ENCODE assay signal across 7 cellular contexts in the genomic region with DNA sequence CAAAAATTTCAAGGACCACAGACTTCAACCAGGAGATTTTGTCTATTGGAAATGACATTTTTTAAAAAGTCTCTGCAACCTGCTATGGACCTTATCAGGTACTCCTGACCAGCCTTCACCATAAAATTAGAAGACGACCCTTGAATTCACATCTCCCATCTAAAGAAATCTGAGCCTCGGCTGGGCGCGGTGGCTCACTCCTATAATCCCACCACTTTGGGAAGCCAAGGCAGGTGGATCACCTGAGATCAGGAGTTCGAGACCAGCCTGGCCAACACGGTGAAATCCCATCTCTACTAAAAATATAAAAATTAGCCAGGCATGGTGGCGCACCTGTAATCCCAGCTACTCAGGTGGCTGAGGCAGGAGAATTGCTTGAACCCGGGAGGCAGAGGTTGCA. TPM values are rescaled to one million over a fixed set of nuclear protein-coding genes. Genes with fewer than 3 reads are reported as not detected.
DNase-seq lines count a peak whose midpoint lies in the region; ATAC-seq, FAIRE-seq and TF ChIP-seq lines count a peak whose summit lies in the region.
"Not testable (repeated sequence)": the region's sequence is repeated elsewhere in the genome, so short reads cannot be mapped to it uniquely, and the experiment has no call there.
"Had no signal": no experiment of that assay in that cellular context is flagged by ENCODE, and none has a peak within 500 bp of the region (broad histone marks: within the 10 kb centered on the region; RNA-seq: fewer than 3 reads in every experiment).

No MANE protein-coding gene starts in this region.

- not testable (repeated sequence) for FAIRE-seq in K562 (lab: Jason Lieb, UNC)

- H3K4me3 ChIP-seq in BLaER1 treated with 17β-estradiol and CSF1 and Interleukin-3, amounts not matched to agents 10 nM and 100 nM = peak overlapping the region in 3 of 10 experiments; percentile 2 to 50 (median 4); a peak in 2 of 20 replicates
- not testable (repeated sequence) for H3K4me3 ChIP-seq in PC-3 (ENCODE audit: low read length); K562; left ventricle myocardium inferior; right lobe of liver; spleen

- TF ChIP-seq EP300 in K562 (IDR thresholded peaks at IDR 0.05; ENCODE audit: low read length) = not testable (repeated sequence)

- H3K9me3 ChIP-seq in BLaER1 treated with 17β-estradiol and CSF1 and Interleukin-3, amounts not matched to agents 10 nM and 100 nM (replicated peaks in 1 of 11); PC-3 (ENCODE audit: low read length); K562 (replicated peaks; ENCODE audit: control insufficient read depth, insufficient read depth, low read depth, low read length); left ventricle myocardium inferior (replicated peaks); right lobe of liver; spleen: not testable (repeated sequence)

- not testable (repeated sequence) for H2AFZ ChIP-seq in PC-3 (ENCODE audit: low read length); K562 (ENCODE audit: low read depth, low read length)

- H3K27ac ChIP-seq in BLaER1 treated with 17β-estradiol and CSF1 and Interleukin-3, amounts not matched to agents 10 nM and 100 nM = peak overlapping the region; percentile 87 to 99 (median 97)
- H3K27ac ChIP-seq in PC-3 (ENCODE audit: low read length) (peak overlapping the region; percentile 6; the same call in 1 of the 2 replicates), left ventricle myocardium inferior (replicated peaks) (peak overlapping the region; percentile 27), right lobe of liver (peak overlapping the region in 2 of 3 donors; percentile 66 to 73), spleen (peak overlapping the region in 6 of 8 donors; percentile 61 to 99 (median 92))
- H3K27ac ChIP-seq in K562 (ENCODE audit: extremely low read depth, low read depth, low read length) = not testable (repeated sequence)

- not testable (repeated sequence) for TF ChIP-seq RAD21 in K562 (CRISPR knock-in tag; conservative IDR thresholded peaks at IDR 0.05 in 1 of 2, IDR thresholded peaks at IDR 0.05 in 1 of 2)

- peaks cover 85 to 97% (median 92%) of the 10 kb centered on the region in 10 experiments for H3K4me1 ChIP-seq in BLaER1 treated with 17β-estradiol and CSF1 and Interleukin-3, amounts not matched to agents 10 nM and 100 nM
- H3K4me1 ChIP-seq in PC-3 (ENCODE audit: insufficient read depth, low read length) = peaks cover 64% of the 10 kb centered on the region
- H3K4me1 ChIP-seq in K562 (replicated peaks in 1 of 2; ENCODE audit: control insufficient read depth in 2 of 2, insufficient read depth in 2 of 2, low read length in 2 of 2) = peaks cover 29 to 42% of the 10 kb centered on the region in 2 experiments
- H3K4me1 ChIP-seq in left ventricle myocardium inferior = peaks cover 25% of the 10 kb centered on the region
- H3K4me1 ChIP-seq in right lobe of liver = peaks cover 0 to 30% (median 9%) of the 10 kb centered on the region in 4 donors
- H3K4me1 ChIP-seq in spleen = peaks cover 42 to 98% (median 75%) of the 10 kb centered on the region in 6 donors

- in situ Hi-C loops in K562 (cut with MboI) = not testable (repeated sequence)

- H3K79me2 ChIP-seq in PC-3 (ENCODE audit: low read length); K562 (ENCODE audit: control insufficient read depth, insufficient read depth, low read length): not testable (repeated sequence)

- not testable (repeated sequence) for H3K9me2 ChIP-seq in PC-3 (replicated peaks; ENCODE audit: low read length)

- not testable (repeated sequence) for ATAC-seq in PC-3, K562, right lobe of liver

- intact Hi-C loops in PC-3 (cut with micrococcal nuclease) (loop anchor here (5.0 to 10.0 kb wide), 2 partner anchors 33 to 246 kb away; no protein-coding TSS in a partner anchor), spleen (cut with DNase I; ENCODE audit: low total_unique reads) (loop anchor here (5.0 kb wide), 1 partner anchor 77 kb away; the partner anchor contains the start of gene UBE2G2)
- intact Hi-C loops in K562 (cut with micrococcal nuclease); left ventricle myocardium inferior (cut with micrococcal nuclease); right lobe of liver (cut with DNase I): not testable (repeated sequence)

- not testable (repeated sequence) for TF ChIP-seq CTCF in PC-3 (conservative IDR thresholded peaks at IDR 0.05; ENCODE audit: low read depth, low read length); K562 (IDR thresholded peaks at IDR 0.05 in 2 of 3, conservative IDR thresholded peaks at IDR 0.05 in 1 of 3; ENCODE audit: insufficient read depth in 2 of 3, low read depth in 1 of 3, low read length in 3 of 3); left ventricle myocardium inferior (IDR thresholded peaks at IDR 0.05; ENCODE audit: borderline replicate concordance); right lobe of liver (IDR thresholded peaks at IDR 0.05); spleen (IDR thresholded peaks at IDR 0.05 in 8 of 11, conservative IDR thresholded peaks at IDR 0.05 in 3 of 11)

- H3K4me2 ChIP-seq in BLaER1 treated with 17β-estradiol and CSF1 and Interleukin-3, amounts not matched to agents 10 nM and 100 nM = peak overlapping the region; percentile 85 to 98 (median 92)
- peak overlapping the region; percentile 54 for H3K4me2 ChIP-seq in PC-3 (ENCODE audit: low read length)
- not testable (repeated sequence) for H3K4me2 ChIP-seq in K562 (ENCODE audit: insufficient read depth, low read length)

- TF ChIP-seq POLR2A in K562 (conservative IDR thresholded peaks at IDR 0.05); right lobe of liver (IDR thresholded peaks at IDR 0.05); spleen (IDR thresholded peaks at IDR 0.05): not testable (repeated sequence)

- H3K9me1 ChIP-seq in K562 (ENCODE audit: control insufficient read depth, insufficient read depth, low read length) = not testable (repeated sequence)

- CTCF ChIA-PET in PC-3 (lab: Charles Lee); K562 (lab: Yijun Ruan, JAX; ENCODE audit: low intra/inter-chr PET ratio): not testable (repeated sequence)

- not testable (repeated sequence) for BruUV-seq in PC-3 (replicated peaks; lab: Mats Ljungman, UMichigan); K562 (replicated peaks; lab: Mats Ljungman, UMichigan)

- H3F3A ChIP-seq in PC-3 (ENCODE audit: low read length, unreplicated experiment) = not testable (repeated sequence)

- not testable (repeated sequence) for H4K20me1 ChIP-seq in BLaER1 treated with 17β-estradiol and CSF1 and Interleukin-3, amounts not matched to agents 10 nM and 100 nM; PC-3 (ENCODE audit: low read length); K562 (replicated peaks; ENCODE audit: control insufficient read depth, insufficient read depth, low read length)

- WGBS in K562 (ENCODE audit: insufficient coverage, low coverage, missing lambda C conversion rate) = 83% methylated on average over 8 of the region's 8 CpGs
- 97% methylated on average over 6 of the region's 8 CpGs for WGBS in right lobe of liver (ENCODE audit: insufficient coverage, low coverage, low lambda C conversion rate, missing lambda C conversion rate)
- 93 to 98% (median 94%) methylated on average over 8 of the region's 8 CpGs for WGBS in spleen, 5 donors

- peak overlapping the region in 9 of 11 experiments; percentile 71 to 98 (median 87); a peak in 16 of 22 replicates for H3K9ac ChIP-seq in BLaER1 treated with 17β-estradiol and CSF1 and Interleukin-3, amounts not matched to agents 10 nM and 100 nM
- not testable (repeated sequence) for H3K9ac ChIP-seq in PC-3 (ENCODE audit: low read length); K562 (ENCODE audit: insufficient read depth in 1 of 2, low read depth in 2 of 2, low read length in 2 of 2)

- not testable (repeated sequence) for H3K36me3 ChIP-seq in BLaER1 treated with 17β-estradiol and CSF1 and Interleukin-3, amounts not matched to agents 10 nM and 100 nM; PC-3 (ENCODE audit: low read depth, low read length); K562 (ENCODE audit: control insufficient read depth, insufficient read depth, low read length); left ventricle myocardium inferior; right lobe of liver; spleen

- not testable (repeated sequence) for H3K27me3 ChIP-seq in BLaER1 treated with 17β-estradiol and CSF1 and Interleukin-3, amounts not matched to agents 10 nM and 100 nM; PC-3 (ENCODE audit: low read length); K562 (ENCODE audit: control insufficient read depth in 2 of 2, insufficient read depth in 2 of 2, low read length in 2 of 2); left ventricle myocardium inferior (ENCODE audit: low read depth); right lobe of liver; spleen (replicated peaks in 1 of 7)

- not testable (repeated sequence) for DNase-seq in PC-3; K562 (ENCODE audit: extremely low read depth in 1 of 4, low spot score in 3 of 4); left ventricle myocardium inferior; spleen
- DNase-seq in right lobe of liver = peak in 1 of 3 donors; percentile 11

- POLR2A ChIA-PET in PC-3 (lab: Charles Lee; ENCODE audit: unreplicated experiment) = not testable (repeated sequence)
- POLR2A ChIA-PET in K562 (lab: Yijun Ruan, JAX) = interaction anchor here (1.2 kb wide), 1 partner anchor 20 kb away, joined by 4 read pairs; no protein-coding TSS in a partner anchor

RNA-seq across cellular contexts. Expression of gene PTTG1IP, which starts 5.7 kb away (rescaled TPM):
- total RNA-seq in PC-3 (2014; rRNA removed) (330 and 455 TPM in 2 replicates), K562 (2014; rRNA removed) (85.4 and 97.6 TPM in 2 replicates), K562 (2014; rRNA removed; fragmentation: Illumina TruSeq; extraction: Trizol) (65.7 and 66.2 TPM in 2 replicates), K562 (2015; rRNA removed; fragmentation: Illumina TruSeq; extraction: Trizol) (92.9 and 98.7 TPM in 2 replicates), K562 (2021) (99.3 and 99.5 TPM in 2 replicates), left ventricle myocardium inferior (171 TPM), right lobe of liver (100 to 1,000 TPM in 3 of 6 experiments, 10 to 100 TPM in 3; 54.3 to 195 (median 140) TPM), spleen (100 to 1,000 TPM; 121 to 189 (median 165) TPM)
- total RNA-seq in K562 (2011; cell fraction: chromatin; rRNA removed; ENCODE audit: low replicate concordance) = 109 and 139 TPM in 2 replicates
- total RNA-seq in K562 (2011; cell fraction: nucleolus; rRNA removed) = 131 and 151 TPM in 2 replicates
- 146 and 174 TPM in 2 replicates for total RNA-seq in K562 (2011; cell fraction: nucleoplasm; rRNA removed)
- polyA plus RNA-seq in K562 (2011; rRNA removed) (92.4 and 138 TPM in 2 replicates), K562 (2014; fragmentation: Illumina TruSeq; extraction: Trizol) (77.0 and 77.8 TPM in 2 replicates), K562 (2014; fragmentation: Nextera tagmentation; extraction: Ambion mirVana) (1 to 10 TPM; 5.0 to 9.2 TPM), K562 (2014; rRNA removed) (82.4 and 86.9 TPM in 2 replicates), spleen (10 to 100 TPM; 57.6 to 69.3 (median 64.9) TPM)
- 79.9 and 115 TPM in 2 replicates for polyA plus RNA-seq in K562 (2011; cell fraction: cytosol; rRNA removed)
- polyA plus RNA-seq in K562 (2011; cell fraction: nucleus; rRNA removed) = 69.1 and 123 TPM in 2 replicates
- polyA plus RNA-seq in K562 (2012) = 77.4 and 167 TPM in 2 replicates
- polyA minus RNA-seq in K562 (2011; rRNA and poly(A)+ RNA removed) = 54.1 and 70.2 TPM in 2 replicates
- polyA minus RNA-seq in K562 (2011; cell fraction: cytosol; rRNA and poly(A)+ RNA removed) = 69.1 and 114 TPM in 2 replicates
- polyA minus RNA-seq in K562 (2011; cell fraction: nucleus; rRNA and poly(A)+ RNA removed) = 17.4 and 40.2 TPM in 2 replicates

RNA-seq across cellular contexts. Expression of gene ITGB2, which starts 41.5 kb away (rescaled TPM):
- total RNA-seq in PC-3 (2014; rRNA removed) (45.1 and 45.7 TPM in 2 replicates), K562 (2014; rRNA removed) (0.78 and 1.0 TPM in 2 replicates), K562 (2014; rRNA removed; fragmentation: Illumina TruSeq; extraction: Trizol) (0.07 and 0.22 TPM in 2 replicates), K562 (2015; rRNA removed; fragmentation: Illumina TruSeq; extraction: Trizol) (0.49 and 0.51 TPM in 2 replicates), K562 (2021) (1.2 and 1.3 TPM in 2 replicates), left ventricle myocardium inferior (18.6 TPM), right lobe of liver (10 to 100 TPM; 12.9 to 61.8 (median 36.6) TPM), spleen (100 to 1,000 TPM; 285 to 754 (median 415) TPM)
- total RNA-seq in K562 (2011; cell fraction: chromatin; rRNA removed; ENCODE audit: low replicate concordance) = 0.69 and 1.4 TPM in 2 replicates
- total RNA-seq in K562 (2011; cell fraction: nucleolus; rRNA removed) = 1.0 and 1.3 TPM in 2 replicates
- 0.23 and 0.29 TPM in 2 replicates for total RNA-seq in K562 (2011; cell fraction: nucleoplasm; rRNA removed)
- polyA plus RNA-seq in K562 (2011; rRNA removed) (0.20 and 1.6 TPM in 2 replicates), K562 (2014; fragmentation: Illumina TruSeq; extraction: Trizol) (0.24 and 0.25 TPM in 2 replicates), K562 (2014; fragmentation: Nextera tagmentation; extraction: Ambion mirVana) (not detected), K562 (2014; rRNA removed) (0.57 and 0.60 TPM in 2 replicates), spleen (100 to 1,000 TPM in 2 of 3 donors, 10 to 100 TPM in 1; 92.1 to 332 (median 250) TPM)
- 0.33 and 1.3 TPM in 2 replicates for polyA plus RNA-seq in K562 (2011; cell fraction: cytosol; rRNA removed)
- 2.0 and 3.1 TPM in 2 replicates for polyA plus RNA-seq in K562 (2011; cell fraction: nucleus; rRNA removed)
- 0.77 and 5.1 TPM in 2 replicates for polyA plus RNA-seq in K562 (2012)
- polyA minus RNA-seq in K562 (2011; rRNA and poly(A)+ RNA removed) = 0.04 and 0.57 TPM in 2 replicates
- polyA minus RNA-seq in K562 (2011; cell fraction: cytosol; rRNA and poly(A)+ RNA removed) = 1.0 and 4.8 TPM in 2 replicates
- 0.27 and 1.8 TPM in 2 replicates for polyA minus RNA-seq in K562 (2011; cell fraction: nucleus; rRNA and poly(A)+ RNA removed)
- total RNA-seq: IMR-90 had no signal
